20 cellular contexts compared by ENCODE assay signal in the genomic region with DNA sequence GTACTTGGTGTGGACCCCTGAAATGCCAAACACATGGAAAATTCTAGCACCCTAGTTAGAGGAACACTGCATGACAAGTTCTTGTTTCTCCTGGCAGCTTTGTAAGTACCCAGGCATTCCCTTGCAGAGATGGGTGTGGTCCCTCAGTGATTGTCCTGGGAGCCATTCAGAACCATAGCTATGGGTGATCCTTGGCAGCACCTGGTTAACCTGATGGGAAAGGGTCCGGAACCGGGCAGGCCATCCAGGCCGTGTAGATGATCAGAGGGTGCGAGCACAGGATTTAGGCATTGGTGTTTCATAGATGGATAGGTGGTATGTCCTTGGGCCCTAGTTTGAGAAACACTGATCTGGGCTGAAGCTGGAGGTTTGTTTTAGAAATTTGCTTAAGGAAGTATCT.
DNase-seq lines count a peak whose midpoint lies in the region; ATAC-seq and TF ChIP-seq lines count a peak whose summit lies in the region.
"Had no signal": no experiment of that assay in that cellular context is flagged by ENCODE, and none has a peak within 500 bp of the region (broad histone marks: within the 10 kb centered on the region; RNA-seq: fewer than 3 reads in every experiment).

No MANE protein-coding gene starts in this region.

- H3K4me3 ChIP-seq in BLaER1 treated with 17β-estradiol and CSF1 and Interleukin-3, amounts not matched to agents 10 nM and 100 nM, result no peak overlapping the region
- H3K4me3 ChIP-seq in GM23248, result no peak overlapping the region
- H3K4me3 ChIP-seq in body of pancreas, result no peak overlapping the region
- H3K4me3 ChIP-seq: neural progenitor cell, SJCRH30, stomach, upper lobe of left lung had no signal

- H3K36me3 ChIP-seq in BLaER1 treated with 17β-estradiol and CSF1 and Interleukin-3, amounts not matched to agents 10 nM and 100 nM, result peaks cover 55 to 78% (median 64%) of the 10 kb centered on the region in 11 experiments
- H3K36me3 ChIP-seq in GM23248 (ENCODE audit: low read depth) (no peaks in the 10 kb centered on the region), body of pancreas (replicated peaks in 1 of 2; ENCODE audit: insufficient read depth in 1 of 2, low read depth in 2 of 2) (no peaks in the 10 kb centered on the region)
- H3K36me3 ChIP-seq: neural progenitor cell had no signal

- peaks cover 0 to 19% (median 0%) of the 10 kb centered on the region in 11 experiments; a peak in 6 of 22 replicates for H3K9me3 ChIP-seq in BLaER1 treated with 17β-estradiol and CSF1 and Interleukin-3, amounts not matched to agents 10 nM and 100 nM (replicated peaks in 1 of 11)
- no peaks in the 10 kb centered on the region for H3K9me3 ChIP-seq in GM23248 (ENCODE audit: low read depth)
- H3K9me3 ChIP-seq in body of pancreas, result no peaks in the 10 kb centered on the region
- H3K9me3 ChIP-seq: SJCRH30, stomach, upper lobe of left lung had no signal

- WGBS in GM23248 (ENCODE audit: low coverage in 1 of 2, low lambda C conversion rate in 2 of 2, missing lambda C conversion rate in 2 of 2), 2 experiments, result 92 to 96% methylated on average over 4 of the region's 4 CpGs
- 94 to 98% methylated on average over 4 of the region's 4 CpGs for WGBS in body of pancreas, 2 donors

- H3K27me3 Mint-ChIP-seq in activated T-helper 1 cell treated with anti-CD3 and anti-CD28 coated beads, Interleukin-12 subunit alpha, Interleukin-12 subunit beta, Interleukin-2, Interleukin-4 antibody, amounts not matched to agents 30 ng/mL and 10 ng/mL and 1 ng/mL, durations not matched to agents 14 hours and 24 hours and 36 hours (ENCODE audit: insufficient read depth), result no peaks in the 10 kb centered on the region
- peaks cover 0 to 8% (median 3%) of the 10 kb centered on the region in 3 donors for H3K27me3 Mint-ChIP-seq in immature natural killer cell (ENCODE audit: low read depth in 3 of 3)
- H3K27me3 Mint-ChIP-seq in stimulated activated memory B cell treated with anti-CD40 and anti-IgM and Interleukin-4, amounts not matched to agents 10 μg/mL and 1 μg/mL and 100 μg/mL, for 72 hours, result no peaks in the 10 kb centered on the region
- H3K27me3 Mint-ChIP-seq: progenitor cell of endocrine pancreas had no signal

- no peak overlapping the region for H3K4me3 Mint-ChIP-seq in activated T-helper 1 cell treated with anti-CD3 and anti-CD28 coated beads, Interleukin-12 subunit alpha, Interleukin-12 subunit beta, Interleukin-2, Interleukin-4 antibody, amounts not matched to agents 30 ng/mL and 10 ng/mL and 1 ng/mL, durations not matched to agents 14 hours and 24 hours and 36 hours
- peak overlapping the region; percentile 72 to 89 (median 81) for H3K4me3 Mint-ChIP-seq in immature natural killer cell
- no peak overlapping the region for H3K4me3 Mint-ChIP-seq in stimulated activated memory B cell treated with anti-CD40 and anti-IgM and Interleukin-4, amounts not matched to agents 10 μg/mL and 1 μg/mL and 100 μg/mL, for 72 hours
- H3K4me3 Mint-ChIP-seq: neural progenitor cell; T-helper 1 cell treated with Interleukin-12 subunit alpha and Interleukin-12 subunit beta and Interleukin-4 antibody, amounts not matched to agents 30 μg/mL and 1 μg/mL, for 36 hours had no signal

- H3K36me3 Mint-ChIP-seq in activated T-helper 1 cell treated with anti-CD3 and anti-CD28 coated beads, Interleukin-12 subunit alpha, Interleukin-12 subunit beta, Interleukin-2, Interleukin-4 antibody, amounts not matched to agents 30 ng/mL and 10 ng/mL and 1 ng/mL, durations not matched to agents 14 hours and 24 hours and 36 hours (ENCODE audit: low read depth), result peaks cover 2% of the 10 kb centered on the region
- H3K36me3 Mint-ChIP-seq in immature natural killer cell, result peaks cover 4 to 15% (median 9%) of the 10 kb centered on the region in 3 donors
- H3K36me3 Mint-ChIP-seq in stimulated activated memory B cell treated with anti-CD40 and anti-IgM and Interleukin-4, amounts not matched to agents 10 μg/mL and 1 μg/mL and 100 μg/mL, for 72 hours, result peaks cover 29% of the 10 kb centered on the region

- peak; percentile 26 for DNase-seq in GM23248
- DNase-seq in activated T-helper 1 cell treated with anti-CD3 and anti-CD28 coated beads, Interleukin-12 subunit alpha, Interleukin-12 subunit beta, Interleukin-2, Interleukin-4 antibody, amounts not matched to agents 30 ng/mL and 10 ng/mL and 1 ng/mL, durations not matched to agents 14 hours and 24 hours and 36 hours (ENCODE audit: low spot score), result no peak
- no peak for DNase-seq in immature natural killer cell
- no peak for DNase-seq in midbrain (lab: John Stamatoyannopoulos, UW)
- DNase-seq in body of pancreas, result no peak
- DNase-seq: cortex of kidney; NCI-H82; SJCRH30; stimulated activated CD4-positive, alpha-beta T cell treated with anti-CD3 and anti-CD28 coated beads, Interleukin-1b, Interleukin-23, amount 100 ng/mL, for 48 hours; stomach; upper lobe of left lung had no signal

- no peaks in the 10 kb centered on the region for H3K9me2 ChIP-seq in GM23248 (ENCODE audit: insufficient read depth)

- H3K27me3 ChIP-seq in BLaER1 treated with 17β-estradiol and CSF1 and Interleukin-3, amounts not matched to agents 10 nM and 100 nM, result no peaks in the 10 kb centered on the region
- H3K27me3 ChIP-seq in GM23248 (replicated peaks; ENCODE audit: insufficient read depth), result no peaks in the 10 kb centered on the region
- no peaks in the 10 kb centered on the region for H3K27me3 ChIP-seq in body of pancreas
- H3K27me3 ChIP-seq: neural progenitor cell, SJCRH30, stomach, upper lobe of left lung had no signal

- H3K79me2 ChIP-seq in GM23248 (ENCODE audit: insufficient read depth), result peaks cover 88% of the 10 kb centered on the region

- intact Hi-C loops in activated T-helper 1 cell treated with anti-CD3 and anti-CD28 coated beads, Interleukin-12 subunit alpha, Interleukin-12 subunit beta, Interleukin-2, Interleukin-4 antibody, amounts not matched to agents 30 ng/mL and 10 ng/mL and 1 ng/mL, durations not matched to agents 14 hours and 24 hours and 36 hours (cut with micrococcal nuclease), result no loop called here
- intact Hi-C loops in body of pancreas (cut with DNase I), result no loop called here

- H3K4me2 ChIP-seq in BLaER1 treated with 17β-estradiol and CSF1 and Interleukin-3, amounts not matched to agents 10 nM and 100 nM, result peak overlapping the region; percentile 84 to 96 (median 92)
- H3K4me2 ChIP-seq in GM23248 (ENCODE audit: unreplicated experiment), result no peak overlapping the region
- H3K4me2 ChIP-seq: neural progenitor cell had no signal

- ATAC-seq in body of pancreas (no peak), GM21529 (IDR thresholded peaks at IDR 0.05; ENCODE audit: unreplicated experiment) (no peak)
- ATAC-seq in stimulated activated memory B cell treated with anti-CD40 and anti-IgM and Interleukin-4, amounts not matched to agents 10 μg/mL and 1 μg/mL and 100 μg/mL, for 72 hours, result no peak
- ATAC-seq: left lobe of liver had no signal

- peaks cover 58 to 68% (median 61%) of the 10 kb centered on the region in 10 experiments for H3K4me1 ChIP-seq in BLaER1 treated with 17β-estradiol and CSF1 and Interleukin-3, amounts not matched to agents 10 nM and 100 nM
- H3K4me1 ChIP-seq in GM23248 (ENCODE audit: insufficient read depth), result peaks cover 21% of the 10 kb centered on the region
- peaks cover 22% of the 10 kb centered on the region for H3K4me1 ChIP-seq in body of pancreas
- H3K4me1 ChIP-seq: SJCRH30 had no signal

- in situ Hi-C loops in GM23248 (cut with MboI), result no loop called here

- no peaks in the 10 kb centered on the region for H3K9me3 Mint-ChIP-seq in activated T-helper 1 cell treated with anti-CD3 and anti-CD28 coated beads, Interleukin-12 subunit alpha, Interleukin-12 subunit beta, Interleukin-2, Interleukin-4 antibody, amounts not matched to agents 30 ng/mL and 10 ng/mL and 1 ng/mL, durations not matched to agents 14 hours and 24 hours and 36 hours
- no peaks in the 10 kb centered on the region for H3K9me3 Mint-ChIP-seq in immature natural killer cell
- no peaks in the 10 kb centered on the region for H3K9me3 Mint-ChIP-seq in stimulated activated memory B cell treated with anti-CD40 and anti-IgM and Interleukin-4, amounts not matched to agents 10 μg/mL and 1 μg/mL and 100 μg/mL, for 72 hours
- H3K9me3 Mint-ChIP-seq: T-helper 1 cell treated with Interleukin-12 subunit alpha and Interleukin-12 subunit beta and Interleukin-4 antibody, amounts not matched to agents 30 μg/mL and 1 μg/mL, for 36 hours had no signal

- H2AFZ ChIP-seq in GM23248, result no peak overlapping the region
- H2AFZ ChIP-seq: neural progenitor cell had no signal

- peaks cover 31% of the 10 kb centered on the region for H3K4me1 Mint-ChIP-seq in activated T-helper 1 cell treated with anti-CD3 and anti-CD28 coated beads, Interleukin-12 subunit alpha, Interleukin-12 subunit beta, Interleukin-2, Interleukin-4 antibody, amounts not matched to agents 30 ng/mL and 10 ng/mL and 1 ng/mL, durations not matched to agents 14 hours and 24 hours and 36 hours (ENCODE audit: low read depth)
- H3K4me1 Mint-ChIP-seq in immature natural killer cell, result peaks cover 47 to 63% of the 10 kb centered on the region in 2 donors
- peaks cover 40% of the 10 kb centered on the region for H3K4me1 Mint-ChIP-seq in stimulated activated memory B cell treated with anti-CD40 and anti-IgM and Interleukin-4, amounts not matched to agents 10 μg/mL and 1 μg/mL and 100 μg/mL, for 72 hours

- no peak for TF ChIP-seq POLR2A in body of pancreas (IDR thresholded peaks at IDR 0.05)

- peak overlapping the region; percentile 73 for H3K27ac Mint-ChIP-seq in activated T-helper 1 cell treated with anti-CD3 and anti-CD28 coated beads, Interleukin-12 subunit alpha, Interleukin-12 subunit beta, Interleukin-2, Interleukin-4 antibody, amounts not matched to agents 30 ng/mL and 10 ng/mL and 1 ng/mL, durations not matched to agents 14 hours and 24 hours and 36 hours
- peak overlapping the region; percentile 63 to 93 (median 80) for H3K27ac Mint-ChIP-seq in immature natural killer cell
- no peak overlapping the region for H3K27ac Mint-ChIP-seq in stimulated activated memory B cell treated with anti-CD40 and anti-IgM and Interleukin-4, amounts not matched to agents 10 μg/mL and 1 μg/mL and 100 μg/mL, for 72 hours
- H3K27ac Mint-ChIP-seq: neural progenitor cell, progenitor cell of endocrine pancreas had no signal

- peaks cover 0 to 89% (median 38%) of the 10 kb centered on the region in 11 experiments; a peak in 12 of 22 replicates for H4K20me1 ChIP-seq in BLaER1 treated with 17β-estradiol and CSF1 and Interleukin-3, amounts not matched to agents 10 nM and 100 nM
- no peaks in the 10 kb centered on the region for H4K20me1 ChIP-seq in GM23248 (ENCODE audit: insufficient read depth)

- no peak for TF ChIP-seq CTCF in body of pancreas (IDR thresholded peaks at IDR 0.05)

- peak overlapping the region in 10 of 11 experiments; percentile 58 to 87 (median 80); a peak in 17 of 22 replicates for H3K27ac ChIP-seq in BLaER1 treated with 17β-estradiol and CSF1 and Interleukin-3, amounts not matched to agents 10 nM and 100 nM
- no peak overlapping the region for H3K27ac ChIP-seq in GM23248
- no peak overlapping the region for H3K27ac ChIP-seq in body of pancreas
- H3K27ac ChIP-seq: HL-60, neural progenitor cell, SJCRH30, upper lobe of left lung, VCaP had no signal

- no peaks in the 10 kb centered on the region for H3F3A ChIP-seq in GM23248 (ENCODE audit: insufficient read depth)

- H3K9ac ChIP-seq in BLaER1 treated with 17β-estradiol and CSF1 and Interleukin-3, amounts not matched to agents 10 nM and 100 nM, result peak overlapping the region in 3 of 11 experiments; percentile 73 to 76 (median 73); a peak in 1 of 22 replicates
- no peak overlapping the region for H3K9ac ChIP-seq in GM23248
- H3K9ac ChIP-seq: neural progenitor cell had no signal

Comparison
In these comparisons a context has a peak if more than half of its experiments do, and no peak if none do; other contexts are left out.
1. H3K27ac ChIP-seq: peak in BLaER1 treated with 17β-estradiol and CSF1 and Interleukin-3, amounts not matched to agents 10 nM and 100 nM (10 of 11); none in GM23248 (single experiment) and body of pancreas (0 of 4).
2. H3K4me3 Mint-ChIP-seq: peak in immature natural killer cell (5 of 5); none in activated T-helper 1 cell treated with anti-CD3 and anti-CD28 coated beads, Interleukin-12 subunit alpha, Interleukin-12 subunit beta, Interleukin-2, Interleukin-4 antibody, amounts not matched to agents 30 ng/mL and 10 ng/mL and 1 ng/mL, durations not matched to agents 14 hours and 24 hours and 36 hours (single experiment) and stimulated activated memory B cell treated with anti-CD40 and anti-IgM and Interleukin-4, amounts not matched to agents 10 μg/mL and 1 μg/mL and 100 μg/mL, for 72 hours (single experiment).